In genomic region chr6:124987999-124988591, GRCh38 we compare ENCODE assay signal across 16 cellular contexts. TPM values are rescaled to one million over a fixed set of nuclear protein-coding genes. Genes with fewer than 3 reads are reported as not detected.
DNase-seq lines count a peak whose midpoint lies in the region; ATAC-seq, FAIRE-seq and TF ChIP-seq lines count a peak whose summit lies in the region.
"Had no signal": no experiment of that assay in that cellular context is flagged by ENCODE, and none has a peak within 500 bp of the region (broad histone marks: within the 10 kb centered on the region; RNA-seq: fewer than 3 reads in every experiment).

No MANE protein-coding gene starts in this region.

- H2AK9ac ChIP-seq in IMR-90 (replicated peaks; ENCODE audit: low read depth, low read length, poor library complexity) = no peak overlapping the region

- H2AFZ ChIP-seq in IMR-90 (replicated peaks; ENCODE audit: low read length, poor library complexity) = no peak overlapping the region
- H2AFZ ChIP-seq in parathyroid adenoma = no peak overlapping the region
- H2AFZ ChIP-seq: GM23338 had no signal

- H2AK5ac ChIP-seq in IMR-90 (ENCODE audit: low read depth, low read length) = peak overlapping the region; percentile 69; the same call in 1 of the 2 replicates

- H3K4ac ChIP-seq in IMR-90 (ENCODE audit: low read depth, low read length) = no peak overlapping the region

- no peak overlapping the region for H3K9ac ChIP-seq in IMR-90 (ENCODE audit: low read depth, low read length)
- H3K9ac ChIP-seq in parathyroid adenoma = no peak overlapping the region
- H3K9ac ChIP-seq: BLaER1 had no signal

- WGBS in IMR-90 (ENCODE audit: extremely low coverage in 2 of 2, insufficient read length in 1 of 2), 2 experiments = no CpG with 5 or more reads among the region's 9 CpGs

- ATAC-seq in IMR-90 (ENCODE audit: low read depth) = no peak
- ATAC-seq in GM18861 (IDR thresholded peaks at IDR 0.05; ENCODE audit: unreplicated experiment) = no peak
- ATAC-seq in HG03432 (IDR thresholded peaks at IDR 0.05; ENCODE audit: unreplicated experiment) = no peak
- ATAC-seq: GM12878, GM23338 had no signal

- no peak overlapping the region for H4K5ac ChIP-seq in IMR-90 (ENCODE audit: low read depth, low read length)

- H3K4me2 ChIP-seq in IMR-90 (ENCODE audit: low read depth, low read length) (no peak overlapping the region), parathyroid adenoma (ENCODE audit: low read length) (peak overlapping the region; percentile 53)
- H3K4me2 ChIP-seq: BLaER1, GM23338 had no signal

- H4K20me1 ChIP-seq in IMR-90 (ENCODE audit: insufficient read depth, low read length) = peaks cover 9% of the 10 kb centered on the region; the same call in 1 of the 2 replicates
- H4K20me1 ChIP-seq: BLaER1 had no signal

- POLR2A ChIA-PET in IMR-90 (lab: Charles Lee; ENCODE audit: unreplicated experiment) = no interaction called here

- no peak overlapping the region for H3K56ac ChIP-seq in IMR-90 (ENCODE audit: extremely low read depth, insufficient read depth, low read length)

- H4K8ac ChIP-seq in IMR-90 (ENCODE audit: low read depth in 2 of 2, low read length in 2 of 2) = no peak overlapping the region

- peak overlapping the region; percentile 18; the same call in 1 of the 2 replicates for H4K91ac ChIP-seq in IMR-90 (ENCODE audit: insufficient read depth, low read depth, low read length)

- in situ Hi-C loops in IMR-90 (cut with MboI; ENCODE audit: low sequenced_read_pairs) = no loop called here

- H2BK20ac ChIP-seq in IMR-90 (ENCODE audit: low read depth, low read length) = no peak overlapping the region; the same call in 1 of the 2 replicates

- peak; percentile 61 for FAIRE-seq in D721Med (lab: Jason Lieb, UNC)
- FAIRE-seq: GM12878, GM18507 had no signal

- H3K23ac ChIP-seq in IMR-90 (ENCODE audit: low read depth, low read length) = no peak overlapping the region

- peaks cover 13% of the 10 kb centered on the region for H3K9me1 ChIP-seq in IMR-90 (ENCODE audit: insufficient read depth, low read length)

- DNase-seq in D721Med (ENCODE audit: insufficient read length, low spot score) (no peak), IMR-90 (no peak), chondrocyte (ENCODE audit: low spot score) (no peak), COR-L47 (lab: John Stamatoyannopoulos, UW) (no peak)
- DNase-seq: Calu3; CD8-positive, alpha-beta memory T cell; DMS79; H7 had no signal

- no peak for TF ChIP-seq RAD21 in IMR-90 (IDR thresholded peaks at IDR 0.05; ENCODE audit: low read length)

- H3K27me3 Mint-ChIP-seq in chondrocyte (ENCODE audit: low read depth) = no peaks in the 10 kb centered on the region
- H3K27me3 Mint-ChIP-seq: CD8-positive, alpha-beta memory T cell had no signal

- no peak overlapping the region for H2BK120ac ChIP-seq in IMR-90 (ENCODE audit: low read depth, low read length)

- no peak overlapping the region for H3K27ac ChIP-seq in IMR-90 (ENCODE audit: insufficient read depth, low read length)
- H3K27ac ChIP-seq in parathyroid adenoma = peak overlapping the region; percentile 42
- H3K27ac ChIP-seq: BLaER1 had no signal

- BruUV-seq in IMR-90 (replicated peaks; lab: Mats Ljungman, UMichigan) = no TSS peak

- peaks cover 6% of the 10 kb centered on the region for H3K36me3 Mint-ChIP-seq in chondrocyte (ENCODE audit: low read depth)
- H3K36me3 Mint-ChIP-seq: CD8-positive, alpha-beta memory T cell had no signal

- H3K18ac ChIP-seq in IMR-90 (ENCODE audit: low read depth, low read length) = no peak overlapping the region

- H3K27ac Mint-ChIP-seq in chondrocyte (ENCODE audit: unreplicated experiment) = peak overlapping the region; percentile 88
- H3K27ac Mint-ChIP-seq: CD8-positive, alpha-beta memory T cell; GM23338 had no signal

- H3K79me1 ChIP-seq in IMR-90 (ENCODE audit: low read depth in 1 of 2, low read length in 2 of 2) = peaks cover 23 to 67% of the 10 kb centered on the region in 2 experiments

- H3K36me3 ChIP-seq in IMR-90 (ENCODE audit: control insufficient read depth, insufficient read depth, low read length) (peaks cover 3% of the 10 kb centered on the region), parathyroid adenoma (ENCODE audit: control insufficient read depth, insufficient read depth, low read length) (peaks cover 3% of the 10 kb centered on the region)
- H3K36me3 ChIP-seq: BLaER1 had no signal

- peaks cover 66% of the 10 kb centered on the region for H3K4me1 Mint-ChIP-seq in chondrocyte (ENCODE audit: low read depth)

- peaks cover 15% of the 10 kb centered on the region for H3K4me1 ChIP-seq in IMR-90 (ENCODE audit: control insufficient read depth, insufficient read depth, low read length)
- peaks cover 43% of the 10 kb centered on the region for H3K4me1 ChIP-seq in parathyroid adenoma

- intact Hi-C loops in IMR-90 (cut with micrococcal nuclease) = no loop called here

- dilution Hi-C loops in IMR-90 (cut with HindIII; ENCODE audit: low sequenced_read_pairs, unreplicated experiment) = no loop called here

- H3K4me3 ChIP-seq in IMR-90 (ENCODE audit: insufficient read depth, low read depth, low read length) (no peak overlapping the region), parathyroid adenoma (ENCODE audit: low read depth, low read length) (peak overlapping the region; percentile 1)
- H3K4me3 ChIP-seq: BLaER1, GM12878, GM23338 had no signal

- no peak overlapping the region for H3K4me3 Mint-ChIP-seq in chondrocyte (ENCODE audit: unreplicated experiment)
- H3K4me3 Mint-ChIP-seq: CD8-positive, alpha-beta memory T cell; GM23338 had no signal

- no peak for TF ChIP-seq CTCF in D721Med (IDR thresholded peaks at IDR 0.05; ENCODE audit: insufficient read depth, missing control alignments)
- no peak for TF ChIP-seq CTCF in IMR-90 (conservative IDR thresholded peaks at IDR 0.05; ENCODE audit: low read depth, low read length)
- no peak for TF ChIP-seq CTCF in chondrocyte (IDR thresholded peaks at IDR 0.05)
- no peak for TF ChIP-seq CTCF in parathyroid adenoma (IDR thresholded peaks at IDR 0.05)

- no peak for TF ChIP-seq POLR2A in IMR-90 (IDR thresholded peaks at IDR 0.05; ENCODE audit: low read depth, low read length)

- no peak overlapping the region; the same call in 2 of the 3 replicates for H2BK15ac ChIP-seq in IMR-90 (ENCODE audit: low read depth, low read length)

- no peaks in the 10 kb centered on the region for H3K9me3 ChIP-seq in IMR-90 (ENCODE audit: control insufficient read depth, insufficient read depth, low read length)
- no peaks in the 10 kb centered on the region for H3K9me3 ChIP-seq in parathyroid adenoma (ENCODE audit: control insufficient read depth, low read length)
- H3K9me3 ChIP-seq: BLaER1 had no signal

- CTCF ChIA-PET in IMR-90 (lab: Yijun Ruan, JAX) = interaction anchor here (0.5 to 0.6 kb wide), 3 partner anchors 22 to 153 kb away, joined by 3 to 5 read pairs (median 3); no protein-coding TSS in a partner anchor

- H3K9me3 Mint-ChIP-seq in chondrocyte (ENCODE audit: low read depth) = no peaks in the 10 kb centered on the region
- H3K9me3 Mint-ChIP-seq: CD8-positive, alpha-beta memory T cell; GM23338 had no signal

- H2BK5ac ChIP-seq in IMR-90 (ENCODE audit: low read depth, low read length, poor library complexity, severe bottlenecking) = no peak overlapping the region

- peaks cover 46% of the 10 kb centered on the region for H3K79me2 ChIP-seq in parathyroid adenoma

- no peak overlapping the region for H3K14ac ChIP-seq in IMR-90 (replicated peaks; ENCODE audit: low read depth, low read length)

- H3K27me3 ChIP-seq in IMR-90 (ENCODE audit: control insufficient read depth, insufficient read depth, low read length) (no peaks in the 10 kb centered on the region), parathyroid adenoma (ENCODE audit: control insufficient read depth, insufficient read depth, low read length) (no peaks in the 10 kb centered on the region)
- H3K27me3 ChIP-seq: BLaER1 had no signal

TF ChIP-seq in IMR-90, 13 proteins besides CTCF, POLR2A, EP300 and RAD21:
- TF ChIP-seq MAFK (IDR thresholded peaks at IDR 0.05; ENCODE audit: low read depth, low read length) = 0 out of 2 replicates have a peak, but pooled peaks have one; percentile 1
- no peak for TF ChIP-seq FOS (IDR thresholded peaks at IDR 0.05; ENCODE audit: low read depth, low read length)

RNA-seq across cellular contexts. Expression of gene RNF217, which starts 25.9 kb away (rescaled TPM):
- total RNA-seq in IMR-90 (2012; rRNA removed) = 16.7 and 20.4 TPM in 2 replicates
- 11.7 TPM in 2 replicates for polyA plus RNA-seq in IMR-90 (2012; rRNA removed)
- 2.5 and 2.7 TPM in 2 replicates for polyA plus RNA-seq in IMR-90 (2012; cell fraction: cytosol; rRNA removed)
- 7.8 and 59.2 TPM in 2 replicates for polyA plus RNA-seq in IMR-90 (2012; cell fraction: nucleus; rRNA removed; ENCODE audit: low replicate concordance)
- 51.5 to 72.5 TPM (median 54.6 TPM) in 3 replicates for total RNA-seq in chondrocyte
- total RNA-seq: HT-29 had no signal
- polyA plus RNA-seq: CD8-positive, alpha-beta memory T cell had no signal
